Comparison of ENCODE assay signal across 15 cellular contexts in the genomic region with DNA sequence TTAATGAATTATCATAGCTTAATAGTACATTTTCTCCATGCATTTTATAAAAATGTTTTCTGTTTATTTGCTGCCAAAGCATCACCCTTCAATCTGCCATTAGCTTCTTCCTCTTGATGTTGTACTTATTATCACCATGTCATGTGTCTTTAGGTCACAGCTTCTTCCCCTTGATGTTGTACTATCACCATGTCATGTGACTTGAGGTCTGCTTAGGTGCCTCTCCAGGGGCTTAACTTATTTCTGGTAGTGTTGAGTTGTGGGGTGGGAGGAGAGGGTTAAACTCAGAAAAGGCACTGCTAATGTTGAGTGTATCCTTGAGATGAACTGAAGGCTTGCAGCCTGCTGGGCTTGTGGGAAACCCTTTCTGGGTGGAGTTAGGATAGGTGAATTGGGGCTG.
DNase-seq lines count a peak whose midpoint lies in the region; ATAC-seq, FAIRE-seq and TF ChIP-seq lines count a peak whose summit lies in the region.
"Had no signal": no experiment of that assay in that cellular context is flagged by ENCODE, and none has a peak within 500 bp of the region (broad histone marks: within the 10 kb centered on the region; RNA-seq: fewer than 3 reads in every experiment).

No MANE protein-coding gene starts in this region.

- peaks cover 2% of the 10 kb centered on the region for H3K36me3 Mint-ChIP-seq in osteocyte (ENCODE audit: unreplicated experiment)

- H3K4me2 ChIP-seq in BLaER1 treated with 17β-estradiol and CSF1 and Interleukin-3, amounts not matched to agents 10 nM and 100 nM = peak overlapping the region; percentile 12 to 85 (median 48); a peak in 16 of 22 replicates
- H3K4me2 ChIP-seq in GM23248 (ENCODE audit: unreplicated experiment) (no peak overlapping the region), K562 (ENCODE audit: insufficient read depth, low read length) (no peak overlapping the region)

- no peak overlapping the region for H3K27ac ChIP-seq in BLaER1 treated with 17β-estradiol and CSF1 and Interleukin-3, amounts not matched to agents 10 nM and 100 nM
- H3K27ac ChIP-seq in GM23248 = peak overlapping the region; percentile 58
- H3K27ac ChIP-seq in K562 (ENCODE audit: extremely low read depth, low read depth, low read length) = no peak overlapping the region

- CTCF ChIA-PET in K562 (lab: Yijun Ruan, JAX; ENCODE audit: low intra/inter-chr PET ratio) = no interaction called here

- no TSS peak for BruUV-seq in K562 (replicated peaks; lab: Mats Ljungman, UMichigan)

- no peaks in the 10 kb centered on the region for H3K9me3 Mint-ChIP-seq in osteocyte (ENCODE audit: unreplicated experiment)
- H3K9me3 Mint-ChIP-seq: CD4-positive, alpha-beta T cell; dendritic cell treated with granulocyte-macrophage colony-stimulating factor and Interleukin-4, amounts not matched to agents 40 ng/mL and 50 ng/mL, for 4 days; neural crest cell had no signal

- H3K9me1 ChIP-seq in K562 (ENCODE audit: control insufficient read depth, insufficient read depth, low read length) = no peaks in the 10 kb centered on the region

- H3K27ac Mint-ChIP-seq in osteocyte (ENCODE audit: unreplicated experiment) = peak overlapping the region; percentile 80
- H3K27ac Mint-ChIP-seq: CD4-positive, alpha-beta T cell; dendritic cell treated with granulocyte-macrophage colony-stimulating factor and Interleukin-4, amounts not matched to agents 40 ng/mL and 50 ng/mL, for 4 days had no signal

- no peak overlapping the region for H3K4me3 ChIP-seq in BLaER1 treated with 17β-estradiol and CSF1 and Interleukin-3, amounts not matched to agents 10 nM and 100 nM
- no peak overlapping the region for H3K4me3 ChIP-seq in GM23248
- no peak overlapping the region for H3K4me3 ChIP-seq in K562

- H3K4me3 Mint-ChIP-seq in osteocyte (ENCODE audit: unreplicated experiment) = no peak overlapping the region
- H3K4me3 Mint-ChIP-seq: CD4-positive, alpha-beta T cell; dendritic cell treated with granulocyte-macrophage colony-stimulating factor and Interleukin-4, amounts not matched to agents 40 ng/mL and 50 ng/mL, for 4 days; neural crest cell had no signal

- TF ChIP-seq RAD21 in K562 (CRISPR knock-in tag; conservative IDR thresholded peaks at IDR 0.05 in 1 of 2, IDR thresholded peaks at IDR 0.05 in 1 of 2) = no peak

- DNase-seq in GM23248 (no peak), K562 (ENCODE audit: extremely low read depth in 1 of 4, low spot score in 3 of 4) (no peak), osteocyte (ENCODE audit: extremely low spot score, unreplicated experiment) (no peak), cortex of kidney (lab: John Stamatoyannopoulos, UW) (no peak), COLO829 (ENCODE audit: low spot score) (no peak)
- DNase-seq: activated CD4-positive, alpha-beta T cell treated with anti-CD3 and anti-CD28 coated beads for 48 hours; CD4-positive, alpha-beta T cell; kidney; NCI-H1417; stimulated activated CD4-positive, alpha-beta T cell treated with anti-CD3 and anti-CD28 coated beads, Interleukin-12 subunit alpha, Interleukin-12 subunit beta, amount 100 ng/mL, for 4 hours had no signal

- H3F3A ChIP-seq in GM23248 (ENCODE audit: insufficient read depth) = peaks cover 49% of the 10 kb centered on the region

- no peak for TF ChIP-seq EP300 in K562 (IDR thresholded peaks at IDR 0.05; ENCODE audit: low read length)

- H3K4me1 Mint-ChIP-seq in osteocyte (ENCODE audit: unreplicated experiment) = peaks cover 52% of the 10 kb centered on the region

- no peak for ATAC-seq in K562
- no peak for ATAC-seq in GM18520 (IDR thresholded peaks at IDR 0.05; ENCODE audit: unreplicated experiment)
- no peak for ATAC-seq in GM19467 (IDR thresholded peaks at IDR 0.05; ENCODE audit: unreplicated experiment)

- H2AFZ ChIP-seq in GM23248 (no peak overlapping the region), K562 (ENCODE audit: low read depth, low read length) (no peak overlapping the region)

- H3K27me3 Mint-ChIP-seq in osteocyte (ENCODE audit: unreplicated experiment) = no peaks in the 10 kb centered on the region
- H3K27me3 Mint-ChIP-seq: CD4-positive, alpha-beta T cell; dendritic cell treated with granulocyte-macrophage colony-stimulating factor and Interleukin-4, amounts not matched to agents 40 ng/mL and 50 ng/mL, for 4 days had no signal

- no peak for FAIRE-seq in K562 (lab: Jason Lieb, UNC)
- FAIRE-seq: kidney had no signal

- no peaks in the 10 kb centered on the region; a peak in 2 of 22 replicates for H3K36me3 ChIP-seq in BLaER1 treated with 17β-estradiol and CSF1 and Interleukin-3, amounts not matched to agents 10 nM and 100 nM
- H3K36me3 ChIP-seq in GM23248 (ENCODE audit: low read depth) (no peaks in the 10 kb centered on the region), K562 (ENCODE audit: control insufficient read depth, insufficient read depth, low read length) (no peaks in the 10 kb centered on the region)

- in situ Hi-C loops in GM23248 (cut with MboI) = no loop called here
- in situ Hi-C loops in K562 (cut with MboI) = no loop called here

- H3K9ac ChIP-seq in BLaER1 treated with 17β-estradiol and CSF1 and Interleukin-3, amounts not matched to agents 10 nM and 100 nM = no peak overlapping the region
- H3K9ac ChIP-seq in GM23248 = no peak overlapping the region
- H3K9ac ChIP-seq in K562 (ENCODE audit: insufficient read depth in 1 of 2, low read depth in 2 of 2, low read length in 2 of 2) = no peak overlapping the region

- H4K20me1 ChIP-seq in BLaER1 treated with 17β-estradiol and CSF1 and Interleukin-3, amounts not matched to agents 10 nM and 100 nM = no peaks in the 10 kb centered on the region
- H4K20me1 ChIP-seq in GM23248 (ENCODE audit: insufficient read depth) (no peaks in the 10 kb centered on the region), K562 (replicated peaks; ENCODE audit: control insufficient read depth, insufficient read depth, low read length) (no peaks in the 10 kb centered on the region)

- H3K4me1 ChIP-seq in BLaER1 treated with 17β-estradiol and CSF1 and Interleukin-3, amounts not matched to agents 10 nM and 100 nM = peaks cover 19 to 33% (median 27%) of the 10 kb centered on the region in 10 experiments
- H3K4me1 ChIP-seq in GM23248 (ENCODE audit: insufficient read depth) = peaks cover 64% of the 10 kb centered on the region
- H3K4me1 ChIP-seq in K562 (replicated peaks in 1 of 2; ENCODE audit: control insufficient read depth in 2 of 2, insufficient read depth in 2 of 2, low read length in 2 of 2) = peaks cover 0 to 11% of the 10 kb centered on the region in 2 experiments; a peak in 2 of 5 replicates

- TF ChIP-seq CTCF in K562 (IDR thresholded peaks at IDR 0.05 in 2 of 3, conservative IDR thresholded peaks at IDR 0.05 in 1 of 3; ENCODE audit: insufficient read depth in 2 of 3, low read depth in 1 of 3, low read length in 3 of 3) = no peak
- TF ChIP-seq CTCF in osteocyte (IDR thresholded peaks at IDR 0.05) = no peak

- POLR2A ChIA-PET in K562 (lab: Yijun Ruan, JAX) = no interaction called here

- H3K79me2 ChIP-seq in GM23248 (ENCODE audit: insufficient read depth) = no peaks in the 10 kb centered on the region
- no peaks in the 10 kb centered on the region for H3K79me2 ChIP-seq in K562 (ENCODE audit: control insufficient read depth, insufficient read depth, low read length)

- H3K9me3 ChIP-seq in BLaER1 treated with 17β-estradiol and CSF1 and Interleukin-3, amounts not matched to agents 10 nM and 100 nM (replicated peaks in 1 of 11) = peaks cover 0 to 12% (median 0%) of the 10 kb centered on the region in 11 experiments; a peak in 1 of 22 replicates
- H3K9me3 ChIP-seq in GM23248 (ENCODE audit: low read depth) (no peaks in the 10 kb centered on the region), K562 (replicated peaks; ENCODE audit: control insufficient read depth, insufficient read depth, low read depth, low read length) (no peaks in the 10 kb centered on the region)

- H3K27me3 ChIP-seq in BLaER1 treated with 17β-estradiol and CSF1 and Interleukin-3, amounts not matched to agents 10 nM and 100 nM = peaks cover 0 to 16% (median 0%) of the 10 kb centered on the region in 11 experiments; a peak in 3 of 22 replicates
- H3K27me3 ChIP-seq in GM23248 (replicated peaks; ENCODE audit: insufficient read depth) = no peaks in the 10 kb centered on the region
- no peaks in the 10 kb centered on the region for H3K27me3 ChIP-seq in K562 (ENCODE audit: control insufficient read depth in 2 of 2, insufficient read depth in 2 of 2, low read length in 2 of 2)

- TF ChIP-seq POLR2A in K562 (conservative IDR thresholded peaks at IDR 0.05) = no peak

- H3K9me2 ChIP-seq in GM23248 (ENCODE audit: insufficient read depth) = no peaks in the 10 kb centered on the region

- intact Hi-C loops in K562 (cut with micrococcal nuclease) = no loop called here

Comparison
In these comparisons a context has a peak if more than half of its experiments do, and no peak if none do; other contexts are left out.
1. H3K4me2 ChIP-seq: peak in BLaER1 treated with 17β-estradiol and CSF1 and Interleukin-3, amounts not matched to agents 10 nM and 100 nM (11 of 11); none in GM23248 (single experiment) and K562 (single experiment).